2 cellular contexts compared by ENCODE assay signal in the genomic region with DNA sequence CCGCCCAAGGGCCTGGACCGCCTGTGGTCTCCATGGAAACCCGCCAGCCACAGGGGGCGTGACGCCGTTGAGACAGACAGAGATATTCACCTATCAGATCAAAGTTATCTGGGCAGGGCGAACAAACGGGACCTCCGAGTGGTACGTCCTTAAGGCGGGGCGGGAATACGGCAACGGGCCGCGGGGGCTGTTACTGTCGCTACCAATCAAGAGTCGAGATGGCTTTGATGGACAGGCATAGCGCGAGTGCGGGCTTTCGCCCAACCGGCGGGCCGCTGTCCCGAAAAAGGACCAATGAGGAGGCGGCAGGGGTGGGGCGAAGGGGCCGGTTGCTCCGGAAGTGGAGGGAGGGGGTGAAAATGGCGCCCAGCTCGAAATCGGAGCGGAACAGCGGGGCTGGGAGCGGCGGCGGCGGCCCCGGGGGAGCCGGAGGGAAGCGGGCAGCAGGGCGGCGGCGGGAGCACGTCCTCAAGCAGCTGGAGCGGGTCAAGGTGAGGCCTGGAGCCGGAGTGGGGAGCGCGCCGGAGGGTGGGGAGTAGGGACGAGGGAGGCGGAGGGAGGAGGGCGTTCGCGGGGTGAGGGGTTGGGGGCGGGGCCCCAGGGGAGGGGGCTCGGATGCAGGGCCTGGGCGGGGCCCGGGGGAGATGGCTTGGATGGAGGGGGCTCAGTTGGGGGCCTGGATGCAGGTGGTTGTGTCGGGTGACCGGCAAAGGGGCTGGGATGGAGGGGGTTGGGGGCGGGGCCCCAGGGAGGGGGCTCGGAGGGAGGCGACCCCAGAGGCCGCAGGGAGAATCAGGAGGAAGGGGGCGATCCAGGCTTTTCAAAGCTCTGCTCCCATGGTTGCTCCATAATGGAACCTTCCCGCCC.
A peak's percentile ranks its signal among the peaks of the same experiment; 100 is the strongest.
TF ChIP-seq lines count a peak whose summit lies in the region.

A gene with protein sequence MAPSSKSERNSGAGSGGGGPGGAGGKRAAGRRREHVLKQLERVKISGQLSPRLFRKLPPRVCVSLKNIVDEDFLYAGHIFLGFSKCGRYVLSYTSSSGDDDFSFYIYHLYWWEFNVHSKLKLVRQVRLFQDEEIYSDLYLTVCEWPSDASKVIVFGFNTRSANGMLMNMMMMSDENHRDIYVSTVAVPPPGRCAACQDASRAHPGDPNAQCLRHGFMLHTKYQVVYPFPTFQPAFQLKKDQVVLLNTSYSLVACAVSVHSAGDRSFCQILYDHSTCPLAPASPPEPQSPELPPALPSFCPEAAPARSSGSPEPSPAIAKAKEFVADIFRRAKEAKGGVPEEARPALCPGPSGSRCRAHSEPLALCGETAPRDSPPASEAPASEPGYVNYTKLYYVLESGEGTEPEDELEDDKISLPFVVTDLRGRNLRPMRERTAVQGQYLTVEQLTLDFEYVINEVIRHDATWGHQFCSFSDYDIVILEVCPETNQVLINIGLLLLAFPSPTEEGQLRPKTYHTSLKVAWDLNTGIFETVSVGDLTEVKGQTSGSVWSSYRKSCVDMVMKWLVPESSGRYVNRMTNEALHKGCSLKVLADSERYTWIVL (plus strand): TSS at position 356 of the 867 bp plus-strand sequence. CDS start 4 bp downstream, at position 360.

TF ChIP-seq in HCT116, 20 proteins besides CTCF, POLR2A, EP300 and RAD21 (continued from another document):
- TF ChIP-seq TCF7L2 (IDR thresholded peaks at IDR 0.05; ENCODE audit: borderline replicate concordance, extremely low read depth, insufficient read depth, insufficient read length) (no peak), ZNF274 (IDR thresholded peaks at IDR 0.05; ENCODE audit: low read depth, low read length) (no peak), ELF1 (IDR thresholded peaks at IDR 0.05; ENCODE audit: borderline replicate concordance, low read depth) (no peak; the same call in 1 of the 2 replicates), CBX3 (IDR thresholded peaks at IDR 0.05; ENCODE audit: low read depth) (no peak), REST (IDR thresholded peaks at IDR 0.05; ENCODE audit: low read depth) (no peak), EGR1 (IDR thresholded peaks at IDR 0.05; ENCODE audit: low read depth) (peak; percentile 74), SRF (IDR thresholded peaks at IDR 0.05; ENCODE audit: low read depth) (no peak), SIN3A (IDR thresholded peaks at IDR 0.05; ENCODE audit: low read depth) (no peak), POLR2AphosphoS5 (IDR thresholded peaks at IDR 0.05; ENCODE audit: low read depth, low read length) (peak; percentile 72), EZH2 (IDR thresholded peaks at IDR 0.05) (no peak), FOSL1 (IDR thresholded peaks at IDR 0.05; ENCODE audit: low read depth) (no peak), ATF3 (IDR thresholded peaks at IDR 0.05) (no peak), ZBTB33 (IDR thresholded peaks at IDR 0.05; ENCODE audit: extremely low read depth, insufficient replicate concordance, low read length) (no peak)

TF ChIP-seq in neural cell, 6 proteins besides CTCF, POLR2A, EP300 and RAD21 (continued from another document):
- peak; percentile 89 for TF ChIP-seq REST (IDR thresholded peaks at IDR 0.05; ENCODE audit: borderline replicate concordance)
- peak; percentile 83 for TF ChIP-seq TAF1 (IDR thresholded peaks at IDR 0.05; ENCODE audit: low read depth)
- peak; percentile 87 for TF ChIP-seq POLR2AphosphoS5 (IDR thresholded peaks at IDR 0.05)
